In the genomic region with DNA sequence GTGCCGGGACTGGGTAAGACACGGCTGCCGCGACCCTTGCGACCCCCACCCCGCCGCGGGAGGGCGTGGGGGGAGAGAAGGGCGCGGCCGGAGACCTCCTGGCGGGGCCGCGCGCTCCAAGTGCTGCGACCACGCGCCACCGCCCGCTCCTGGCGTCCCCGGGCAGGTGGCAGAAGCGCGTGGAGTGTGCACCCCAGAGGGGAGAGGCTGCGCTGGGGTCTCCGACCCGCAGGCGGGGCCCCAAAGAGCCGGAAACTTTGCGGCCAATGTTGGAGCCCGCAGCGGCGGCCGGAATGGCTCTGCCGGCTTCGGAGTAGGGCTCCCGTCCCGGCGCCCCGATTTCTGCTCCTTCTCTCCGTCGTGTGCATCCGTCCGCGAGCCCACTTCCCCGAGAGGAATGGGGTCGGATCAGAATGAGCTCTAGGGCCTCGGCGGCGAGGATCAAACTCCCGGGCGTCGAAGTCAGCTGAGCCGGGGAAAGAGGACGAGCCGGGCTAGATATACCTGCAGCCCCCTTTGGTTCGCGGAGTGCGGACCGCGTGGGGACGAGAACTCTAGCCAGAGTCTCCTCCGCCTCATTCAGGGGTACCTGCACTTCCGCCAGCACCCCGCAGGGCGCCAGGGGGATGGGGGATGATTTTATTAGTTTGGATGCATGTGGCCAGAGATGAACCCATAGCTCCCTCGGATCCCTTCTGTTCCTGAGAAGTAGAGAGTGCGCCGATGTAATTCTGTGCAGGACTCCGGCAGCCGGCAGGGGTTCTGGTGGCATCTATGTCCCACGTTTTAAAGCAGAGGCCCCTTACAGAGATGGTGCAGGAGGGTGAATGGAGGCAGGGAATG, we compare ENCODE assay signal across 8 cellular contexts. TPM values are rescaled to one million over a fixed set of nuclear protein-coding genes. Genes with fewer than 3 reads are reported as not detected.
DNase-seq lines count a peak whose midpoint lies in the region; ATAC-seq and TF ChIP-seq lines count a peak whose summit lies in the region.

No MANE protein-coding gene starts in this region.

- no peak for TF ChIP-seq EP300 in upper lobe of left lung (IDR thresholded peaks at IDR 0.05)

- 0 to 1% methylated on average over 22 to 64 of the region's 73 CpGs for WGBS in upper lobe of left lung, 2 donors

- no peak overlapping the region for H3K27ac ChIP-seq in HUES6 (ENCODE audit: low read depth, low read length)
- H3K27ac ChIP-seq in lower lobe of right lung = no peak overlapping the region
- peak overlapping the region in 1 of 4 donors; percentile 16 for H3K27ac ChIP-seq in upper lobe of left lung

- TF ChIP-seq CTCF in BE2C (IDR thresholded peaks at IDR 0.05; ENCODE audit: low read depth, low read length) (no peak), lower lobe of right lung (IDR thresholded peaks at IDR 0.05) (no peak), upper lobe of left lung (IDR thresholded peaks at IDR 0.05) (no peak)

- peak; percentile 16 to 24 for ATAC-seq in lower lobe of right lung
- ATAC-seq in upper lobe of left lung (ENCODE audit: low FRiP score in 2 of 2) = peak in 1 of 2 donors; percentile 25
- ATAC-seq in GM19467 (IDR thresholded peaks at IDR 0.05; ENCODE audit: unreplicated experiment) = no peak
- no peak for ATAC-seq in GM18873 (IDR thresholded peaks at IDR 0.05; ENCODE audit: low FRiP score, unreplicated experiment)
- no peak for ATAC-seq in HG02642 (IDR thresholded peaks at IDR 0.05; ENCODE audit: poor library complexity, unreplicated experiment)

- H3K4me3 ChIP-seq in BE2C (ENCODE audit: low read depth, low read length) = peak overlapping the region; percentile 8; the same call in 1 of the 2 replicates
- H3K4me3 ChIP-seq in HUES6 (ENCODE audit: low read depth, low read length) = peak overlapping the region; percentile 64
- peak overlapping the region; percentile 72 for H3K4me3 ChIP-seq in adipocyte (ENCODE audit: low read length)
- peak overlapping the region; percentile 54 for H3K4me3 ChIP-seq in lower lobe of right lung
- H3K4me3 ChIP-seq in upper lobe of left lung = peak overlapping the region; percentile 22 to 54 (median 44)

- DNase-seq in BE2C (no peak), adipocyte (ENCODE audit: low read depth) (peak; percentile 7), lower lobe of right lung (no peak), upper lobe of left lung (peak in 1 of 2 donors; percentile 82)

- intact Hi-C loops in lower lobe of right lung (cut with DNase I) = no loop called here

- H3K9ac ChIP-seq in HUES6 (ENCODE audit: low read length) (no peak overlapping the region), adipocyte (ENCODE audit: low read length) (peak overlapping the region; percentile 58)

- no peaks in the 10 kb centered on the region for H3K36me3 ChIP-seq in BE2C
- no peaks in the 10 kb centered on the region for H3K36me3 ChIP-seq in HUES6 (ENCODE audit: control insufficient read depth, insufficient read depth, low read length)
- H3K36me3 ChIP-seq in adipocyte (ENCODE audit: control insufficient read depth, insufficient read depth, low read length, severe bottlenecking) = no peaks in the 10 kb centered on the region
- H3K36me3 ChIP-seq in lower lobe of right lung = no peaks in the 10 kb centered on the region
- no peaks in the 10 kb centered on the region for H3K36me3 ChIP-seq in upper lobe of left lung

- TF ChIP-seq POLR2A in upper lobe of left lung (IDR thresholded peaks at IDR 0.05) = no peak

- H3K9me3 ChIP-seq in BE2C (no peaks in the 10 kb centered on the region), HUES6 (ENCODE audit: control insufficient read depth, insufficient read depth, low read depth, low read length) (no peaks in the 10 kb centered on the region), adipocyte (ENCODE audit: control insufficient read depth, low read length) (no peaks in the 10 kb centered on the region), lower lobe of right lung (no peaks in the 10 kb centered on the region), upper lobe of left lung (no peaks in the 10 kb centered on the region)

- H3K4me1 ChIP-seq in BE2C (peaks cover 6% of the 10 kb centered on the region), HUES6 (ENCODE audit: control insufficient read depth, insufficient read depth, low read length) (peaks cover 14% of the 10 kb centered on the region), adipocyte (ENCODE audit: control insufficient read depth, insufficient read depth, low read length) (peaks cover 24% of the 10 kb centered on the region), lower lobe of right lung (peaks cover 28% of the 10 kb centered on the region), upper lobe of left lung (peaks cover 24 to 29% (median 25%) of the 10 kb centered on the region in 4 donors)

- H3K27me3 ChIP-seq in BE2C (peaks cover 35% of the 10 kb centered on the region), HUES6 (ENCODE audit: control insufficient read depth, insufficient read depth, low read length) (peaks cover 72% of the 10 kb centered on the region), adipocyte (replicated peaks; ENCODE audit: control insufficient read depth, insufficient read depth, low read length) (peaks cover 9% of the 10 kb centered on the region), lower lobe of right lung (ENCODE audit: low read depth) (peaks cover 20% of the 10 kb centered on the region), upper lobe of left lung (peaks cover 0 to 18% (median 10%) of the 10 kb centered on the region in 4 donors)

RNA-seq across cellular contexts. Expression of a gene that starts 0.8 kb away (rescaled TPM):
- polyA plus RNA-seq in BE2C (2012; ENCODE audit: insufficient read depth, insufficient read length, low read depth) = not detected
- total RNA-seq in lower lobe of right lung (0.83 TPM), upper lobe of left lung (under 1 TPM in 5 of 6 donors, not detected in 1; under 0.01 to 0.98 (median 0.20) TPM)

Comparison
In these comparisons a context has a peak if more than half of its experiments do, and no peak if none do; other contexts are left out.
1. H3K4me3 ChIP-seq: peak in every context shown above with its lines; median percentile 72 in adipocyte; 64 in HUES6; 54 in lower lobe of right lung; 44 in upper lobe of left lung; 8 in BE2C.
2. ATAC-seq: peak in lower lobe of right lung (2 of 2); none in GM19467 (single experiment), GM18873 (single experiment) and HG02642 (single experiment).